In genomic region chr11:63738720-63739360, GRCh38 we compare ENCODE assay signal across 8 cellular contexts. TPM values are rescaled to one million over a fixed set of nuclear protein-coding genes. Genes with fewer than 3 reads are reported as not detected.
DNase-seq lines count a peak whose midpoint lies in the region; ATAC-seq and TF ChIP-seq lines count a peak whose summit lies in the region.

No MANE protein-coding gene starts in this region.

- no peaks in the 10 kb centered on the region for H3K27me3 ChIP-seq in psoas muscle (ENCODE audit: insufficient read depth in 3 of 3, low read length in 2 of 3)

- no peak overlapping the region for H3K4me3 ChIP-seq in psoas muscle

- no peaks in the 10 kb centered on the region for H3K36me3 ChIP-seq in psoas muscle (ENCODE audit: insufficient read depth in 1 of 2, low read depth in 1 of 2)

- TF ChIP-seq CTCF in psoas muscle (IDR thresholded peaks at IDR 0.05) = peak; percentile 99

- ATAC-seq in psoas muscle (peak; percentile 54 to 80 (median 72)), HG02588 (IDR thresholded peaks at IDR 0.05; ENCODE audit: unreplicated experiment) (no peak), HG03280 (IDR thresholded peaks at IDR 0.05; ENCODE audit: unreplicated experiment) (no peak)

- H3K9me3 ChIP-seq in psoas muscle = no peaks in the 10 kb centered on the region

- H3K4me1 ChIP-seq in psoas muscle = peaks cover 2% of the 10 kb centered on the region

- 20 to 23% (median 22%) methylated on average over 8 of the region's 8 CpGs for WGBS in psoas muscle, 3 donors

- H3K27ac ChIP-seq in psoas muscle = no peak overlapping the region

- intact Hi-C loops in psoas muscle (cut with DNase I) = loop anchor here (5.0 kb wide), 4 partner anchors 52 to 257 kb away; partner anchors contain the start of gene RTN3 (in 1 of the 2)

- peak; percentile 79 for DNase-seq in DMS53 (lab: John Stamatoyannopoulos, UW)
- peak; percentile 79 for DNase-seq in LoVo (ENCODE audit: low spot score)
- DNase-seq in SHP77 treated with DMSO at 0.1 percent for 48 hours (lab: John Stamatoyannopoulos, UW) = peak; percentile 39
- peak; percentile 87 for DNase-seq in activated effector memory CD4-positive, alpha-beta T cell treated with anti-CD3 and anti-CD28 coated beads, Interleukin-2, amount 50 U/mL, for 16 hours
- peak; percentile 38 for DNase-seq in germinal center (ENCODE audit: low spot score)
- peak; percentile 56 to 71 for DNase-seq in psoas muscle

RNA-seq across cellular contexts. Expression of gene ZFTA, which starts 29.7 kb away (rescaled TPM):
- 10 to 100 TPM in 1 of 4 donors, 1 to 10 TPM in 3; 4.4 to 10.9 (median 7.8) TPM for total RNA-seq in psoas muscle
- 10 to 100 TPM in 1 of 3 donors, 1 to 10 TPM in 2; 2.1 to 14.7 (median 5.0) TPM for polyA plus RNA-seq in psoas muscle

RNA-seq across cellular contexts. Expression of gene RTN3, which starts 57.5 kb away (rescaled TPM):
- 100 to 1,000 TPM in 1 of 4 donors, 10 to 100 TPM in 3; 40.5 to 110 (median 70.8) TPM for total RNA-seq in psoas muscle
- 100 to 1,000 TPM in 1 of 3 donors, 10 to 100 TPM in 2; 35.3 to 162 (median 62.0) TPM for polyA plus RNA-seq in psoas muscle

Comparison
In these comparisons a context has a peak if more than half of its experiments do, and no peak if none do; other contexts are left out.
1. ATAC-seq: peak in psoas muscle (4 of 4); none in HG02588 (single experiment) and HG03280 (single experiment).
2. Peak in every context shown above with its lines, with median percentiles within 50 percentile points of each other: DNase-seq.